1 cellular context compared by ENCODE assay signal in the genomic region with DNA sequence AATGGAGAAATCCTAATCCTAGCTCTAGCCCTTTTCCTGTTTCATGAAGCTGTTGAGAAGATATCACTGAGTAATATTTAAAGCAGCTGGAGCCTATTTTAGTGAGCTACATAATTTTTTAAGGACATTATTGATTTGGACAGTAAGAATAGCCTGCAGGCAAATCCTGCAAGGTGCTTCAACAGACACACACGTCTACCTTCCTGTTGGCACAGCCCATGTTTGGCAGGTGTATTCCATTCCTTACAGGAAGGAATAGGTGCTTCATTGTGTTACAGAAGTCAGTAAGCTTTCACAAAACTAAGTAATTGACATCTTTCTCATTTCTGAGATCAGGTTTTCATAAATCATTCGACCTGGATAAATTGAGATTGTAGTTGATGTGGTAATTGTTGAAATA.
TF ChIP-seq lines count a peak whose summit lies in the region.

No MANE protein-coding gene starts in this region.

TF ChIP-seq in GM23338, 12 proteins besides CTCF, POLR2A, EP300 and RAD21 (continued from another document):
- TF ChIP-seq, protein P1, sequence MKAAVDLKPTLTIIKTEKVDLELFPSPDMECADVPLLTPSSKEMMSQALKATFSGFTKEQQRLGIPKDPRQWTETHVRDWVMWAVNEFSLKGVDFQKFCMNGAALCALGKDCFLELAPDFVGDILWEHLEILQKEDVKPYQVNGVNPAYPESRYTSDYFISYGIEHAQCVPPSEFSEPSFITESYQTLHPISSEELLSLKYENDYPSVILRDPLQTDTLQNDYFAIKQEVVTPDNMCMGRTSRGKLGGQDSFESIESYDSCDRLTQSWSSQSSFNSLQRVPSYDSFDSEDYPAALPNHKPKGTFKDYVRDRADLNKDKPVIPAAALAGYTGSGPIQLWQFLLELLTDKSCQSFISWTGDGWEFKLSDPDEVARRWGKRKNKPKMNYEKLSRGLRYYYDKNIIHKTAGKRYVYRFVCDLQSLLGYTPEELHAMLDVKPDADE (IDR thresholded peaks at IDR 0.05): no peak
- TF ChIP-seq, protein P2, sequence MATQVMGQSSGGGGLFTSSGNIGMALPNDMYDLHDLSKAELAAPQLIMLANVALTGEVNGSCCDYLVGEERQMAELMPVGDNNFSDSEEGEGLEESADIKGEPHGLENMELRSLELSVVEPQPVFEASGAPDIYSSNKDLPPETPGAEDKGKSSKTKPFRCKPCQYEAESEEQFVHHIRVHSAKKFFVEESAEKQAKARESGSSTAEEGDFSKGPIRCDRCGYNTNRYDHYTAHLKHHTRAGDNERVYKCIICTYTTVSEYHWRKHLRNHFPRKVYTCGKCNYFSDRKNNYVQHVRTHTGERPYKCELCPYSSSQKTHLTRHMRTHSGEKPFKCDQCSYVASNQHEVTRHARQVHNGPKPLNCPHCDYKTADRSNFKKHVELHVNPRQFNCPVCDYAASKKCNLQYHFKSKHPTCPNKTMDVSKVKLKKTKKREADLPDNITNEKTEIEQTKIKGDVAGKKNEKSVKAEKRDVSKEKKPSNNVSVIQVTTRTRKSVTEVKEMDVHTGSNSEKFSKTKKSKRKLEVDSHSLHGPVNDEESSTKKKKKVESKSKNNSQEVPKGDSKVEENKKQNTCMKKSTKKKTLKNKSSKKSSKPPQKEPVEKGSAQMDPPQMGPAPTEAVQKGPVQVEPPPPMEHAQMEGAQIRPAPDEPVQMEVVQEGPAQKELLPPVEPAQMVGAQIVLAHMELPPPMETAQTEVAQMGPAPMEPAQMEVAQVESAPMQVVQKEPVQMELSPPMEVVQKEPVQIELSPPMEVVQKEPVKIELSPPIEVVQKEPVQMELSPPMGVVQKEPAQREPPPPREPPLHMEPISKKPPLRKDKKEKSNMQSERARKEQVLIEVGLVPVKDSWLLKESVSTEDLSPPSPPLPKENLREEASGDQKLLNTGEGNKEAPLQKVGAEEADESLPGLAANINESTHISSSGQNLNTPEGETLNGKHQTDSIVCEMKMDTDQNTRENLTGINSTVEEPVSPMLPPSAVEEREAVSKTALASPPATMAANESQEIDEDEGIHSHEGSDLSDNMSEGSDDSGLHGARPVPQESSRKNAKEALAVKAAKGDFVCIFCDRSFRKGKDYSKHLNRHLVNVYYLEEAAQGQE (IDR thresholded peaks at IDR 0.05; ENCODE audit: unreplicated experiment): no peak
- no peak for TF ChIP-seq JUNB (IDR thresholded peaks at IDR 0.05; ENCODE audit: unreplicated experiment)
- TF ChIP-seq NANOG (IDR thresholded peaks at IDR 0.05; ENCODE audit: borderline replicate concordance): no peak
- TF ChIP-seq CREB1 (CRISPR knock-in tag; IDR thresholded peaks at IDR 0.05; ENCODE audit: low read depth): no peak
- TF ChIP-seq POLR2AphosphoS5 (IDR thresholded peaks at IDR 0.05; ENCODE audit: low read depth): no peak
- TF ChIP-seq, protein P3, sequence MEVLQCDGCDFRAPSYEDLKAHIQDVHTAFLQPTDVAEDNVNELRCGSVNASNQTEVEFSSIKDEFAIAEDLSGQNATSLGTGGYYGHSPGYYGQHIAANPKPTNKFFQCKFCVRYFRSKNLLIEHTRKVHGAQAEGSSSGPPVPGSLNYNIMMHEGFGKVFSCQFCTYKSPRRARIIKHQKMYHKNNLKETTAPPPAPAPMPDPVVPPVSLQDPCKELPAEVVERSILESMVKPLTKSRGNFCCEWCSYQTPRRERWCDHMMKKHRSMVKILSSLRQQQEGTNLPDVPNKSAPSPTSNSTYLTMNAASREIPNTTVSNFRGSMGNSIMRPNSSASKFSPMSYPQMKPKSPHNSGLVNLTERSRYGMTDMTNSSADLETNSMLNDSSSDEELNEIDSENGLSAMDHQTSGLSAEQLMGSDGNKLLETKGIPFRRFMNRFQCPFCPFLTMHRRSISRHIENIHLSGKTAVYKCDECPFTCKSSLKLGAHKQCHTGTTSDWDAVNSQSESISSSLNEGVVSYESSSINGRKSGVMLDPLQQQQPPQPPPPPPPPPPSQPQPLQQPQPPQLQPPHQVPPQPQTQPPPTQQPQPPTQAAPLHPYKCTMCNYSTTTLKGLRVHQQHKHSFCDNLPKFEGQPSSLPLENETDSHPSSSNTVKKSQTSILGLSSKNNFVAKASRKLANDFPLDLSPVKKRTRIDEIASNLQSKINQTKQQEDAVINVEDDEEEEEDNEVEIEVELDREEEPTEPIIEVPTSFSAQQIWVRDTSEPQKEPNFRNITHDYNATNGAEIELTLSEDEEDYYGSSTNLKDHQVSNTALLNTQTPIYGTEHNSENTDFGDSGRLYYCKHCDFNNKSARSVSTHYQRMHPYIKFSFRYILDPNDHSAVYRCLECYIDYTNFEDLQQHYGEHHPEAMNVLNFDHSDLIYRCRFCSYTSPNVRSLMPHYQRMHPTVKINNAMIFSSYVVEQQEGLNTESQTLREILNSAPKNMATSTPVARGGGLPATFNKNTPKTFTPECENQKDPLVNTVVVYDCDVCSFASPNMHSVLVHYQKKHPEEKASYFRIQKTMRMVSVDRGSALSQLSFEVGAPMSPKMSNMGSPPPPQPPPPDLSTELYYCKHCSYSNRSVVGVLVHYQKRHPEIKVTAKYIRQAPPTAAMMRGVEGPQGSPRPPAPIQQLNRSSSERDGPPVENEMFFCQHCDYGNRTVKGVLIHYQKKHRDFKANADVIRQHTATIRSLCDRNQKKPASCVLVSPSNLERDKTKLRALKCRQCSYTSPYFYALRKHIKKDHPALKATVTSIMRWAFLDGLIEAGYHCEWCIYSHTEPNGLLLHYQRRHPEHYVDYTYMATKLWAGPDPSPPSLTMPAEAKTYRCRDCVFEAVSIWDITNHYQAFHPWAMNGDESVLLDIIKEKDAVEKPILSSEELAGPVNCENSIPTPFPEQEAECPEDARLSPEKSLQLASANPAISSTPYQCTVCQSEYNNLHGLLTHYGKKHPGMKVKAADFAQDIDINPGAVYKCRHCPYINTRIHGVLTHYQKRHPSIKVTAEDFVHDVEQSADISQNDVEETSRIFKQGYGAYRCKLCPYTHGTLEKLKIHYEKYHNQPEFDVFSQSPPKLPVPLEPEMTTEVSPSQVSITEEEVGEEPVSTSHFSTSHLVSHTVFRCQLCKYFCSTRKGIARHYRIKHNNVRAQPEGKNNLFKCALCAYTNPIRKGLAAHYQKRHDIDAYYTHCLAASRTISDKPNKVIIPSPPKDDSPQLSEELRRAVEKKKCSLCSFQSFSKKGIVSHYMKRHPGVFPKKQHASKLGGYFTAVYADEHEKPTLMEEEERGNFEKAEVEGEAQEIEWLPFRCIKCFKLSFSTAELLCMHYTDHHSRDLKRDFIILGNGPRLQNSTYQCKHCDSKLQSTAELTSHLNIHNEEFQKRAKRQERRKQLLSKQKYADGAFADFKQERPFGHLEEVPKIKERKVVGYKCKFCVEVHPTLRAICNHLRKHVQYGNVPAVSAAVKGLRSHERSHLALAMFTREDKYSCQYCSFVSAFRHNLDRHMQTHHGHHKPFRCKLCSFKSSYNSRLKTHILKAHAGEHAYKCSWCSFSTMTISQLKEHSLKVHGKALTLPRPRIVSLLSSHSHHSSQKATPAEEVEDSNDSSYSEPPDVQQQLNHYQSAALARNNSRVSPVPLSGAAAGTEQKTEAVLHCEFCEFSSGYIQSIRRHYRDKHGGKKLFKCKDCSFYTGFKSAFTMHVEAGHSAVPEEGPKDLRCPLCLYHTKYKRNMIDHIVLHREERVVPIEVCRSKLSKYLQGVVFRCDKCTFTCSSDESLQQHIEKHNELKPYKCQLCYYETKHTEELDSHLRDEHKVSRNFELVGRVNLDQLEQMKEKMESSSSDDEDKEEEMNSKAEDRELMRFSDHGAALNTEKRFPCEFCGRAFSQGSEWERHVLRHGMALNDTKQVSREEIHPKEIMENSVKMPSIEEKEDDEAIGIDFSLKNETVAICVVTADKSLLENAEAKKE (CRISPR knock-in tag; IDR thresholded peaks at IDR 0.05): no peak
